Comparison of ENCODE assay signal across 8 cellular contexts in genomic region chr6:89079611-89080213, GRCh38. TPM values are rescaled to one million over a fixed set of nuclear protein-coding genes. Genes with fewer than 3 reads are reported as not detected.
A peak's percentile ranks its signal among the peaks of the same experiment; 100 is the strongest.
DNase-seq lines count a peak whose midpoint lies in the region; TF ChIP-seq lines count a peak whose summit lies in the region.

No MANE protein-coding gene starts in this region.

- H3K27me3 Mint-ChIP-seq in neural progenitor cell (ENCODE audit: insufficient read depth, low read depth), result peaks cover 11% of the 10 kb centered on the region

- H3K4me2 ChIP-seq in BLaER1 (peak overlapping the region; percentile 75), neural progenitor cell (peak overlapping the region; percentile 82)

- H3K27ac ChIP-seq in BLaER1 (peak overlapping the region; percentile 71), neural progenitor cell (no peak overlapping the region), tibial artery (peak overlapping the region; percentile 99 to 100)

- H3K4me3 Mint-ChIP-seq in neural progenitor cell, result peak overlapping the region; percentile 96

- H3K4me1 ChIP-seq in BLaER1 (peaks cover 21% of the 10 kb centered on the region), neural progenitor cell (peaks cover 19% of the 10 kb centered on the region), tibial artery (peaks cover 0 to 25% (median 12%) of the 10 kb centered on the region in 4 donors)

- TF ChIP-seq CTCF in foreskin fibroblast (IDR thresholded peaks at IDR 0.05; ENCODE audit: low read depth, low read length) (no peak), neural progenitor cell (IDR thresholded peaks at IDR 0.05) (no peak), tibial artery (IDR thresholded peaks at IDR 0.05) (no peak)

- H3K27me3 ChIP-seq in BLaER1 (no peaks in the 10 kb centered on the region), H7 (ENCODE audit: control insufficient read depth, insufficient read depth, low read length) (peaks cover 8% of the 10 kb centered on the region), neural progenitor cell (no peaks in the 10 kb centered on the region), tibial artery (no peaks in the 10 kb centered on the region)

- H2AFZ ChIP-seq in neural progenitor cell (replicated peaks), result peak overlapping the region; percentile 17

- peaks cover 25% of the 10 kb centered on the region for H3F3A ChIP-seq in neural progenitor cell (ENCODE audit: low read depth)

- H3K4me3 ChIP-seq in BLaER1 (peak overlapping the region; percentile 88), H7 (ENCODE audit: insufficient read depth, low read depth, low read length) (peak overlapping the region; percentile 53), foreskin fibroblast (ENCODE audit: low read depth in 1 of 2, low read length in 2 of 2) (peak overlapping the region; percentile 94 to 98), neural progenitor cell (peak overlapping the region; percentile 76), tibial artery (peak overlapping the region; percentile 90 to 99)

- H4K20me1 ChIP-seq in BLaER1, result peaks cover 31% of the 10 kb centered on the region
- H4K20me1 ChIP-seq in neural progenitor cell (ENCODE audit: low read depth), result peaks cover 30% of the 10 kb centered on the region

- no peak for DNase-seq in H7
- peak; percentile 66 for DNase-seq in RKO (ENCODE audit: low spot score)
- peak; percentile 5 to 53 (median 26) for DNase-seq in activated naive CD4-positive, alpha-beta T cell (lab: John Stamatoyannopoulos, UW)
- peak; percentile 45 to 77 for DNase-seq in foreskin fibroblast
- DNase-seq in neural progenitor cell (ENCODE audit: low spot score), result peak; percentile 56
- peak; percentile 58 to 72 for DNase-seq in tibial artery
- no peak for DNase-seq in ecto neural progenitor cell (ENCODE audit: low spot score)

- H3K36me3 Mint-ChIP-seq in neural progenitor cell, result peaks cover 14% of the 10 kb centered on the region

- H3K9me3 ChIP-seq in BLaER1 (no peaks in the 10 kb centered on the region), neural progenitor cell (ENCODE audit: low read depth) (no peaks in the 10 kb centered on the region), tibial artery (no peaks in the 10 kb centered on the region)

- H3K9ac ChIP-seq in BLaER1 (peak overlapping the region; percentile 75), neural progenitor cell (no peak overlapping the region)

- intact Hi-C loops in tibial artery (cut with DNase I; ENCODE audit: low total_unique reads), result loop anchor here (2.0 to 5.0 kb wide), 3 partner anchors 45 to 97 kb away; no protein-coding TSS in a partner anchor

- H3K27ac Mint-ChIP-seq in neural progenitor cell, result peak overlapping the region; percentile 80

- peaks cover 19% of the 10 kb centered on the region; the same call in 1 of the 2 replicates for H3K36me3 ChIP-seq in BLaER1
- H3K36me3 ChIP-seq in H7 (replicated peaks; ENCODE audit: control insufficient read depth, insufficient read depth, low read length), result peaks cover 2% of the 10 kb centered on the region
- H3K36me3 ChIP-seq in neural progenitor cell, result peaks cover 10% of the 10 kb centered on the region
- H3K36me3 ChIP-seq in tibial artery, result peaks cover 12 to 23% (median 17%) of the 10 kb centered on the region in 3 donors

- peaks cover 41% of the 10 kb centered on the region for H3K79me2 ChIP-seq in neural progenitor cell (ENCODE audit: low read depth)

- peaks cover 26% of the 10 kb centered on the region for H3K4me1 Mint-ChIP-seq in neural progenitor cell

- no peaks in the 10 kb centered on the region for H3K9me3 Mint-ChIP-seq in neural progenitor cell

RNA-seq across cellular contexts. Expression of gene PNRC1, which starts 0.8 kb away (rescaled TPM):
- 12.7 and 21.5 TPM in 2 replicates for total RNA-seq in H7 (2014; rRNA removed; shearing (Covaris generic))
- total RNA-seq in neural progenitor cell (ENCODE audit: low replicate concordance), result 140 and 236 TPM in 2 replicates

RNA-seq across cellular contexts. Expression of gene SRSF12, which starts 38.2 kb away (rescaled TPM):
- total RNA-seq in H7 (2014; rRNA removed; shearing (Covaris generic)), result 2.1 and 3.7 TPM in 2 replicates
- total RNA-seq in neural progenitor cell (ENCODE audit: low replicate concordance), result 19.2 and 23.2 TPM in 2 replicates

Comparison
In these comparisons a context has a peak if more than half of its experiments do, and no peak if none do; other contexts are left out.
1. DNase-seq: peak in RKO (single experiment), activated naive CD4-positive, alpha-beta T cell (4 of 4), foreskin fibroblast (2 of 2), neural progenitor cell (single experiment) and tibial artery (2 of 2); none in H7 (single experiment) and ecto neural progenitor cell (single experiment).
2. Peak in every context shown above with its lines, with median percentiles within 50 percentile points of each other: H3K4me3 ChIP-seq.